9 cellular contexts compared by ENCODE assay signal in the genomic region with DNA sequence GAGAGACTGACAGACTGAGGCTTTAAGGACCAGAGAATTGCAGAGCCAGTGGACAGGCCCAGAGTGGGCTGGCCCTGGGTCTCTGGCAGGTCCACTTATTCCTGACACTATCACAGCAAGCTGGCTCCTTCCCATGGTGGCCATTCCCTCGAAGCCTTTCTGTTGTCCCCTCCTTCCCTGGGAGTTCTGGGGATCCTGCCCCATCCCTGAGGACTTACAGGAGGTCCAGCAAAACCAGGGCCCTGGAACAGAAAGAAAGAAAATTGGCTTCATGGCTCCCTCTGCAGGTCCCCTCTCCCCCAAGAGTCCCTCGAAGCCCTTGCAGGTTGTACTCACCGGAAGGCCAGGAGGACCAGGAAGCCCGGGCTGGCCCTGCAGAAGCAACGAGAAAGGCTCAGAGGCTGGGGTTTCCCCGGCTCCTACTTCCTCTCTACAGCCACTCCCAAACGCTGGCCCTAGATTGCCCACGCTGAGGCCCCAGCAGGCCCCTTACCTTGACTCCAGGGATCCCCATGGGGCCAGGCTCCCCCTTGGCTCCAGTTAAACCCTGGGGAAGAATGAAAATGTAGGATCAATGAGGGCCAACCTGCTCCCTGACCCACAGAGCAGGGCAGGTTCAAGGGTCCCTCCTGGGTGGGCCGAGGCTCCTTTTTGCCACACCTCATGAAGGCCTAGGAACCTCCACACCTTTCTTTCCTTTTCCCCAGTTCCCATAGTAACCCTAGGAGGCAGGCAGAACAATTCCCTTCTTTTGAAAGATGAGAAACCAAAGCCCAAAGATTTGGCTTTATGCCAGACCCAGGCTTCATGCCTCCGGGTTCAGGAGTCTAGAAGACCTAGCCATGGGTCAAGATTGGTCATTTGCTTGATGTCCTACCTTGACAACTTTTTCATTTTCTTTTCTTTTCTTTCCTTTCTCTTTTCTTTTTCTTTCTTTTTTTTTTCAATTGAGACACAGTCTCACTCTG. TPM values are rescaled to one million over a fixed set of nuclear protein-coding genes. Genes with fewer than 3 reads are reported as not detected.
DNase-seq lines count a peak whose midpoint lies in the region; ATAC-seq and FAIRE-seq lines count a peak whose summit lies in the region.
"Had no signal": no experiment of that assay in that cellular context is flagged by ENCODE, and none has a peak within 500 bp of the region (broad histone marks: within the 10 kb centered on the region; RNA-seq: fewer than 3 reads in every experiment).

No MANE protein-coding gene starts in this region.

- ATAC-seq in HG02642 (IDR thresholded peaks at IDR 0.05; ENCODE audit: poor library complexity, unreplicated experiment): peak; percentile 42
- ATAC-seq: A549 had no signal

- FAIRE-seq in frontal cortex (lab: Jason Lieb, UNC): no peak
- FAIRE-seq: A549 had no signal

- DNase-seq in DMS79 treated with DMSO at 0.1 percent for 48 hours (lab: John Stamatoyannopoulos, UW) (peak; percentile 8), DMS79 (lab: John Stamatoyannopoulos, UW) (no peak), RPMI8226 (peak; percentile 80), mesenteric fat pad (ENCODE audit: low spot score) (peak; percentile 87), HCEC 1CT (no peak), frontal cortex (ENCODE audit: low spot score in 2 of 2) (no peak), SK-N-DZ (ENCODE audit: low spot score) (no peak)

RNA-seq across cellular contexts. Expression of a gene that starts 4.6 kb away (rescaled TPM):
- total RNA-seq in mesenteric fat pad (0.48 TPM), frontal cortex (6.9 TPM)
- 7.9 and 12.1 TPM in 2 replicates for polyA plus RNA-seq in SK-N-DZ (2014; cell fraction: cytosol; rRNA removed)
- polyA plus RNA-seq in SK-N-DZ (2014; cell fraction: nucleus; rRNA removed): 125 and 126 TPM in 2 replicates

RNA-seq across cellular contexts. Expression of a gene that starts 54.5 kb away (rescaled TPM):
- total RNA-seq in mesenteric fat pad (41.3 TPM), frontal cortex (54.2 TPM)
- 30.1 and 35.3 TPM in 2 replicates for polyA plus RNA-seq in SK-N-DZ (2014; cell fraction: cytosol; rRNA removed)
- polyA plus RNA-seq in SK-N-DZ (2014; cell fraction: nucleus; rRNA removed): 16.2 and 18.2 TPM in 2 replicates

Comparison
In these comparisons a context has a peak if more than half of its experiments do, and no peak if none do; other contexts are left out.
1. DNase-seq: peak in DMS79 treated with DMSO at 0.1 percent for 48 hours (single experiment), RPMI8226 (single experiment) and mesenteric fat pad (single experiment); none in DMS79 (single experiment), HCEC 1CT (single experiment), frontal cortex (0 of 2) and SK-N-DZ (single experiment).